In the genomic region with DNA sequence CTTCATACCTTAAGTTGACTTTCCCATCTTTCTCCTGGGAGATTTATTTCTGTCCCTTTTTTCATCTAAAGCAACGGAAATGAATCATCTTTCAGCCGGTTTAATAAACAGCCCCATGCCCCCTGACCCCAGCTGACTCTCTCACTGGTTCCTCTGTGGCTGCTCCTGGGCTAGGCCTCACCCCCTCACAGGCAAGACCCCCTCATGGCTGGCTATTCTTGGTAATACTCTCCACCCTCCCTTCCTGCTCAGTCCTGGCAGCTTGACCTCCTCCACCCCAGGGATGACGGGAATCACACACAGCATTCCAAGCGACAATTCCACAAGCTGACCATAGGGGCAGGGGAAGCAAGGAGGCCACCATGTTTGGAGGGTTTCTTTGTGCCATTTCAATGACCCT, we compare ENCODE assay signal across 15 cellular contexts. TPM values are rescaled to one million over a fixed set of nuclear protein-coding genes. Genes with fewer than 3 reads are reported as not detected.
A peak's percentile ranks its signal among the peaks of the same experiment; 100 is the strongest.
DNase-seq lines count a peak whose midpoint lies in the region; ATAC-seq and TF ChIP-seq lines count a peak whose summit lies in the region.
"Had no signal": no experiment of that assay in that cellular context is flagged by ENCODE, and none has a peak within 500 bp of the region (broad histone marks: within the 10 kb centered on the region; RNA-seq: fewer than 3 reads in every experiment).

No MANE protein-coding gene starts in this region.

- H3K27me3 ChIP-seq in psoas muscle (ENCODE audit: insufficient read depth in 3 of 3, low read length in 2 of 3) (peaks cover 0 to 37% (median 12%) of the 10 kb centered on the region in 3 donors), left lung (peaks cover 11 to 42% of the 10 kb centered on the region in 2 donors)
- peaks cover 38% of the 10 kb centered on the region for H3K27me3 ChIP-seq in CD4-positive, alpha-beta T cell (ENCODE audit: control insufficient read depth, insufficient read depth, low read length)

- H3K36me3 Mint-ChIP-seq in activated T-cell treated with anti-CD3 and anti-CD28 coated beads, Interleukin-2, amount 50 U/mL, for 4 hours (ENCODE audit: insufficient read depth), result no peaks in the 10 kb centered on the region
- H3K36me3 Mint-ChIP-seq in CD4-positive, alpha-beta T cell (ENCODE audit: low read depth), result no peaks in the 10 kb centered on the region

- DNase-seq in DMS53 (lab: John Stamatoyannopoulos, UW), result peak; percentile 6
- DNase-seq in DMS53 treated with DMSO at 0.1 percent for 48 hours (lab: John Stamatoyannopoulos, UW; ENCODE audit: unreplicated experiment), result no peak
- DNase-seq in SK-MEL-5 (ENCODE audit: low read depth, low spot score), result peak; percentile 7
- peak; percentile 21 for DNase-seq in glomerular visceral epithelial cell (ENCODE audit: extremely low spot score)
- DNase-seq in psoas muscle, result peak; percentile 26 to 51
- DNase-seq in activated T-cell treated with anti-CD3 and anti-CD28 coated beads, Interleukin-2, amount 50 U/mL, for 4 hours, result no peak
- DNase-seq in left lung, result no peak
- no peak for DNase-seq in CD4-positive, alpha-beta T cell
- DNase-seq: activated naive CD4-positive, alpha-beta T cell; mammary epithelial cell; nucleus accumbens; stimulated activated CD4-positive, alpha-beta T cell treated with anti-CD3 and anti-CD28 coated beads, Interleukin-12 subunit alpha, Interleukin-12 subunit beta, amount 100 ng/mL, for 4 hours had no signal

- no peak overlapping the region for H3K27ac ChIP-seq in psoas muscle
- H3K27ac ChIP-seq in left lung, result no peak overlapping the region
- H3K27ac ChIP-seq in CD4-positive, alpha-beta T cell (ENCODE audit: low read depth, low read length), result no peak overlapping the region
- H3K27ac ChIP-seq: 22Rv1, breast epithelium had no signal

- intact Hi-C loops in psoas muscle (cut with DNase I), result no loop called here
- intact Hi-C loops in left lung (cut with DNase I), result no loop called here
- intact Hi-C loops in CD4-positive, alpha-beta T cell (cut with DNase I, micrococcal nuclease), result no loop called here

- TF ChIP-seq CTCF in psoas muscle (IDR thresholded peaks at IDR 0.05), result no peak
- no peak for TF ChIP-seq CTCF in left lung (IDR thresholded peaks at IDR 0.05)
- no peak for TF ChIP-seq CTCF in CD4-positive, alpha-beta T cell (IDR thresholded peaks at IDR 0.05)

- CTCF ChIA-PET in CD4-positive, alpha-beta T cell (lab: Charles Lee), result no interaction called here

- H3K27me3 Mint-ChIP-seq in activated T-cell treated with anti-CD3 and anti-CD28 coated beads, Interleukin-2, amount 50 U/mL, for 4 hours (ENCODE audit: low read depth), result peaks cover 32% of the 10 kb centered on the region
- H3K27me3 Mint-ChIP-seq in CD4-positive, alpha-beta T cell, result peaks cover 35% of the 10 kb centered on the region

- no peak overlapping the region for H3K27ac Mint-ChIP-seq in CD4-positive, alpha-beta T cell

- no peak overlapping the region for H3K4me3 Mint-ChIP-seq in activated T-cell treated with anti-CD3 and anti-CD28 coated beads, Interleukin-2, amount 50 U/mL, for 4 hours
- no peak overlapping the region for H3K4me3 Mint-ChIP-seq in CD4-positive, alpha-beta T cell

- in situ Hi-C loops in SK-MEL-5 (cut with HindIII; ENCODE audit: low pct_unique_long_range_greater_than_20kb, low sequenced_read_pairs), result no loop called here

- H3K9me3 ChIP-seq in psoas muscle, result no peaks in the 10 kb centered on the region
- no peaks in the 10 kb centered on the region for H3K9me3 ChIP-seq in left lung
- H3K9me3 ChIP-seq in CD4-positive, alpha-beta T cell (ENCODE audit: control insufficient read depth, low read length), result no peaks in the 10 kb centered on the region
- H3K9me3 ChIP-seq: breast epithelium, SJSA1 had no signal

- H3K4me1 ChIP-seq in psoas muscle (peaks cover 5% of the 10 kb centered on the region), left lung (peaks cover 0 to 23% of the 10 kb centered on the region in 2 donors)

- H3K36me3 ChIP-seq in psoas muscle (ENCODE audit: insufficient read depth in 1 of 2, low read depth in 1 of 2) (no peaks in the 10 kb centered on the region), left lung (peaks cover 0 to 15% of the 10 kb centered on the region in 2 donors)
- H3K36me3 ChIP-seq: breast epithelium, SJSA1 had no signal

- POLR2A ChIA-PET in CD4-positive, alpha-beta T cell (lab: Charles Lee), result no interaction called here

- peaks cover 13% of the 10 kb centered on the region for H3K4me1 Mint-ChIP-seq in activated T-cell treated with anti-CD3 and anti-CD28 coated beads, Interleukin-2, amount 50 U/mL, for 4 hours (ENCODE audit: low read depth)
- peaks cover 16% of the 10 kb centered on the region for H3K4me1 Mint-ChIP-seq in CD4-positive, alpha-beta T cell (ENCODE audit: low read depth)

- no peaks in the 10 kb centered on the region for H3K9me3 Mint-ChIP-seq in activated T-cell treated with anti-CD3 and anti-CD28 coated beads, Interleukin-2, amount 50 U/mL, for 4 hours
- H3K9me3 Mint-ChIP-seq in CD4-positive, alpha-beta T cell, result no peaks in the 10 kb centered on the region

- ATAC-seq in psoas muscle (no peak), left lung (no peak)
- no peak for ATAC-seq in activated T-cell treated with anti-CD3 and anti-CD28 coated beads, Interleukin-2, amount 50 U/mL, for 4 hours
- ATAC-seq in CD4-positive, alpha-beta T cell (ENCODE audit: poor library complexity), result no peak

- WGBS in psoas muscle, 3 donors, result 34 to 47% (median 41%) methylated on average over 4 of the region's 4 CpGs

- H3K4me3 ChIP-seq in psoas muscle (no peak overlapping the region), left lung (no peak overlapping the region)
- H3K4me3 ChIP-seq: breast epithelium, SJSA1 had no signal

RNA-seq across cellular contexts. Expression of a gene that starts 1.5 kb away (rescaled TPM):
- total RNA-seq in SK-MEL-5 (2014; rRNA removed; shearing (Covaris generic)), result 0.05 and 0.51 TPM in 2 replicates
- 0.23 and 1.4 TPM in 2 replicates for polyA plus RNA-seq in SK-MEL-5 (2015; cell fraction: cytosol; rRNA removed)
- 0.44 TPM in 1 of 2 replicates, not detected in the other for polyA plus RNA-seq in SK-MEL-5 (2015; cell fraction: nucleus; rRNA removed)
- total RNA-seq in psoas muscle (1 to 10 TPM; 3.4 to 4.6 (median 4.1) TPM), left lung (10 to 100 TPM; 23.3 to 46.1 TPM)
- 1 to 10 TPM; 1.0 to 2.2 (median 1.1) TPM for polyA plus RNA-seq in psoas muscle
- total RNA-seq in activated T-cell treated with anti-CD3 and anti-CD28 coated beads, Interleukin-2, amount 50 U/mL, for 4 hours, result 1 to 10 TPM in 2 of 3 donors, under 1 TPM in 1; 0.95 to 1.4 (median 1.1) TPM
- 1 to 10 TPM; 1.1 to 1.8 TPM for total RNA-seq in CD4-positive, alpha-beta T cell

RNA-seq across cellular contexts. Expression of a gene that starts 14.2 kb away (rescaled TPM):
- 18.6 and 22.0 TPM in 2 replicates for total RNA-seq in SK-MEL-5 (2014; rRNA removed; shearing (Covaris generic))
- 7.6 and 8.7 TPM in 2 replicates for polyA plus RNA-seq in SK-MEL-5 (2015; cell fraction: cytosol; rRNA removed)
- polyA plus RNA-seq in SK-MEL-5 (2015; cell fraction: nucleus; rRNA removed), result 12.9 and 19.2 TPM in 2 replicates
- total RNA-seq in psoas muscle (10 to 100 TPM in 2 of 4 donors, 1 to 10 TPM in 2; 8.0 to 12.5 (median 9.8) TPM), left lung (10 to 100 TPM; 14.0 to 14.9 TPM)
- 10 to 100 TPM; 10.6 to 37.0 (median 24.0) TPM for polyA plus RNA-seq in psoas muscle
- 10 to 100 TPM; 12.1 to 15.9 (median 14.2) TPM for total RNA-seq in activated T-cell treated with anti-CD3 and anti-CD28 coated beads, Interleukin-2, amount 50 U/mL, for 4 hours
- 1 to 10 TPM; 7.8 to 8.9 TPM for total RNA-seq in CD4-positive, alpha-beta T cell

RNA-seq across cellular contexts. Expression of a gene that starts 50.6 kb away (rescaled TPM):
- total RNA-seq in SK-MEL-5 (2014; rRNA removed; shearing (Covaris generic)), result 18.3 and 18.6 TPM in 2 replicates
- polyA plus RNA-seq in SK-MEL-5 (2015; cell fraction: cytosol; rRNA removed), result 20.6 and 21.5 TPM in 2 replicates
- 14.3 and 14.4 TPM in 2 replicates for polyA plus RNA-seq in SK-MEL-5 (2015; cell fraction: nucleus; rRNA removed)
- total RNA-seq in psoas muscle (1 to 10 TPM; 5.8 to 7.3 (median 6.8) TPM), left lung (10 to 100 TPM; 19.8 to 38.5 TPM)
- polyA plus RNA-seq in psoas muscle, result 1 to 10 TPM; 2.4 to 5.3 (median 3.4) TPM
- 1 to 10 TPM; 4.2 to 4.8 (median 4.7) TPM for total RNA-seq in activated T-cell treated with anti-CD3 and anti-CD28 coated beads, Interleukin-2, amount 50 U/mL, for 4 hours
- total RNA-seq in CD4-positive, alpha-beta T cell, result 1 to 10 TPM; 1.5 to 1.8 TPM

Comparison
In these comparisons a context has a peak if more than half of its experiments do, and no peak if none do; other contexts are left out.
1. DNase-seq: peak in DMS53 (single experiment), SK-MEL-5 (single experiment), glomerular visceral epithelial cell (single experiment) and psoas muscle (2 of 2); none in DMS53 treated with DMSO at 0.1 percent for 48 hours (single experiment), activated T-cell treated with anti-CD3 and anti-CD28 coated beads, Interleukin-2, amount 50 U/mL, for 4 hours (single experiment), left lung (0 of 2) and CD4-positive, alpha-beta T cell (0 of 10).
2. RNA of a gene that starts 1.5 kb away (total RNA-seq): 23.3 to 46.1 TPM in left lung; 3.4 to 4.6 TPM in psoas muscle, 1.1 to 1.8 TPM in CD4-positive, alpha-beta T cell, 0.95 to 1.4 TPM in activated T-cell treated with anti-CD3 and anti-CD28 coated beads, Interleukin-2, amount 50 U/mL, for 4 hours and 0.05 to 0.51 TPM in SK-MEL-5; every median in the first group is over 4 times any median in the second.